In genomic region chr3:157204431-157204830, GRCh38 we compare ENCODE assay signal across 1 cellular context.
TF ChIP-seq lines count a peak whose summit lies in the region.

No MANE protein-coding gene starts in this region.

TF ChIP-seq in GM23338, 12 proteins besides CTCF, POLR2A, EP300 and RAD21 (continued from another document):
- TF ChIP-seq ZNF462 (CRISPR knock-in tag; IDR thresholded peaks at IDR 0.05) (no peak), POLR2AphosphoS5 (IDR thresholded peaks at IDR 0.05; ENCODE audit: low read depth) (no peak)
